ENCODE assay signal across 1 cellular context in genomic region chr13:48727252-48728011, GRCh38.
TF ChIP-seq lines count a peak whose summit lies in the region.

No MANE protein-coding gene starts in this region.

TF ChIP-seq in GM12878, 131 proteins besides CTCF, POLR2A, EP300 and RAD21 (continued from another document):
- TF ChIP-seq ZNF687 (IDR thresholded peaks at IDR 0.05) (no peak), ATF7 (IDR thresholded peaks at IDR 0.05; ENCODE audit: low read depth) (peak; percentile 70), IRF5 (IDR thresholded peaks at IDR 0.05; ENCODE audit: borderline replicate concordance) (no peak), MEF2A (IDR thresholded peaks at IDR 0.05; ENCODE audit: insufficient read depth, low read depth, low read length) (no peak), E2F8 (IDR thresholded peaks at IDR 0.05; ENCODE audit: low read depth, partially characterized antibody) (no peak), MTA2 (IDR thresholded peaks at IDR 0.05; ENCODE audit: low read depth) (no peak), TCF7 (IDR thresholded peaks at IDR 0.05; ENCODE audit: borderline replicate concordance) (no peak), RB1 (IDR thresholded peaks at IDR 0.05; ENCODE audit: borderline replicate concordance) (no peak)
